Comparison of ENCODE assay signal across 5 cellular contexts in the genomic region with DNA sequence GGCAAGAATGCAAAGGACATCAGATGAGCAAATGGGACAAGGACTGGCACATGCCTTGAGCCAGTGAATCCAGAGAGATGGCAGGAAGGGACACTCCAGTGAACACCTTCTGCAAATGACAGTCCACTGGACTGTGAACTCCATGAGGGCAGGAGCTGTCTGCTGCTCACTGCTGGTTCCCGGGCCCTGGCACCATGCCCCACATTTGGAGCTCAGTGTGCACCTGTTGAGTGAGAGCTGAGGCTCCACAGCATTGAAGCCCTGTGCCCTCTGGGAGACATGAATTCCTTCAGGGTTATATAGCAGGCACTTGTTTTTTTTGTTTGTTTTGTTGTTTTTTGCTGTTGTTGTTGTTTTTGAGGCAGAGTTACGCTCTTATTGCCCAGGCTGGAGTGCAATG. TPM values are rescaled to one million over a fixed set of nuclear protein-coding genes. Genes with fewer than 3 reads are reported as not detected.
"Had no signal": no experiment of that assay in that cellular context is flagged by ENCODE, and none has a peak within 500 bp of the region (broad histone marks: within the 10 kb centered on the region; RNA-seq: fewer than 3 reads in every experiment).

No MANE protein-coding gene starts in this region.

- H3K4me3 Mint-ChIP-seq: GM23338 had no signal

- H3K4me1 ChIP-seq: HAP-1 had no signal

- H3K9me3 ChIP-seq: HAP-1 had no signal

- DNase-seq: IMR-90 had no signal

- H3K4me3 ChIP-seq: GM23338, HAP-1, K562 had no signal

- H3K9me3 Mint-ChIP-seq: GM23338 had no signal

- H2AFZ ChIP-seq: GM23338 had no signal

- H3K4me2 ChIP-seq: GM23338 had no signal

- H3K27ac Mint-ChIP-seq: GM23338 had no signal

RNA-seq across cellular contexts. Expression of gene PRIMA1, which starts 13.1 kb away (rescaled TPM):
- total RNA-seq: HT-29, IMR-90, K562 had no signal
- polyA plus RNA-seq: IMR-90, K562 had no signal
